33 cellular contexts compared by ENCODE assay signal in the genomic region with DNA sequence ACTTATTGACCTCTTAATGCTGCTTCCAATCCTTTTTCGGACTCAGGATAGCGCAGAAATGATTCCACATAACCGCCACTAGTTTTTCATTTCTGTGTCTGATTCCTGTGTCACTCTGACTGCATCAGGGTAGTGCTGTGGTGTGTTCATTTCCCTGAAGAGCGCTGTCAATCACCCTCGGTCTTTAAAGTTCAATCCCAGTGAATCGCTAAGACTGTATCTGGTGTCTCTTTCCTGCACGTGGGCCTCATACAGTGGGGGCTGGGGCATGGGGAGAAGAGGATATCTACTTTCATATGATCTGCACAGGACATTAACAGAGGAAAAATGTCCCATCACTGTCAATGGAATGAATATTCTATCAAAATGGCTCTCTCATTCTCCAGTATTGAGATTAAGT.
"Had no signal": no experiment of that assay in that cellular context is flagged by ENCODE, and none has a peak within 500 bp of the region (broad histone marks: within the 10 kb centered on the region; RNA-seq: fewer than 3 reads in every experiment).

No MANE protein-coding gene starts in this region.

- H3K27ac ChIP-seq: brain microvascular endothelial cell, coronary artery, foreskin keratinocyte, heart left ventricle, WERI-Rb-1 had no signal

- DNase-seq: activated B cell treated with CpG ODN at 0.5 μM for 24 hours; activated CD4-positive, alpha-beta T cell treated with anti-CD3 and anti-CD28 coated beads for 48 hours; activated CD4-positive, alpha-beta T cell treated with anti-CD3 and anti-CD28 coated beads, Interleukin-2, amount 50 U/mL, for 1 hour; activated CD4-positive, alpha-beta T cell treated with anti-CD3 and anti-CD28 coated beads, Interleukin-2, amount 50 U/mL, for 48 hours; activated CD8-positive, alpha-beta memory T cell treated with anti-CD3 and anti-CD28 coated beads, Interleukin-2, amount 50 U/mL, for 48 hours; activated gamma-delta T cell; activated naive CD4-positive, alpha-beta T cell treated with anti-CD3 and anti-CD28 coated beads, Interleukin-2, amount 50 U/mL, for 16 hours; activated naive CD4-positive, alpha-beta T cell treated with Interleukin-2 at 50 U/mL for 16 hours; activated T-cell treated with anti-CD3 and anti-CD28 coated beads for 4 hours; activated T-cell treated with anti-CD3 and anti-CD28 coated beads, Interleukin-2, amount 50 U/mL, for 24 hours; activated T-cell treated with anti-CD3 and anti-CD28 coated beads, Interleukin-2, amount 50 U/mL, for 72 hours; amniotic stem cell; anterior cingulate cortex; brain microvascular endothelial cell; dermis blood vessel endothelial cell; effector CD8-positive, alpha-beta T cell; endodermal cell; foreskin keratinocyte; gastrocnemius medialis; glutamatergic neuron; heart left ventricle; T-helper 1 cell; T-helper 17 cell; T1000; WERI-Rb-1 had no signal

- H3K36me3 ChIP-seq: brain microvascular endothelial cell, gastrocnemius medialis, heart left ventricle, WERI-Rb-1 had no signal

- H3K9me3 ChIP-seq: gastrocnemius medialis, heart left ventricle had no signal

- H3K4me1 ChIP-seq: foreskin keratinocyte, heart left ventricle had no signal

- H3K27me3 Mint-ChIP-seq: activated naive CD8-positive, alpha-beta T cell had no signal

- H3K27ac Mint-ChIP-seq: activated B cell treated with CpG ODN at 0.5 μM for 24 hours; activated naive CD8-positive, alpha-beta T cell; activated T-cell treated with anti-CD3 and anti-CD28 coated beads, Interleukin-2, amount 50 U/mL, for 24 hours; activated T-cell treated with anti-CD3 and anti-CD28 coated beads, Interleukin-2, amount 50 U/mL, for 72 hours; endodermal cell; T-helper 17 cell; T-helper 2 cell treated with Interferon-gamma antibody and Interleukin-4, amounts not matched to agents 5 μg/mL and 100 μg/mL, for 36 hours had no signal

- FAIRE-seq: astrocyte, bronchial epithelial cell had no signal

- H3K4me3 Mint-ChIP-seq: activated B cell treated with CpG ODN at 0.5 μM for 24 hours; activated naive CD8-positive, alpha-beta T cell; activated T-cell treated with anti-CD3 and anti-CD28 coated beads, Interleukin-2, amount 50 U/mL, for 24 hours; activated T-cell treated with anti-CD3 and anti-CD28 coated beads, Interleukin-2, amount 50 U/mL, for 72 hours; central memory CD8-positive, alpha-beta T cell; endodermal cell; T-helper 17 cell; T-helper 2 cell treated with Interferon-gamma antibody and Interleukin-4, amounts not matched to agents 5 μg/mL and 100 μg/mL, for 36 hours had no signal

- H3K36me3 Mint-ChIP-seq: activated naive CD8-positive, alpha-beta T cell had no signal

- H3K4me1 Mint-ChIP-seq: activated B cell treated with CpG ODN at 0.5 μM for 24 hours; central memory CD8-positive, alpha-beta T cell; T-helper 17 cell had no signal

- H3K27me3 ChIP-seq: brain microvascular endothelial cell, foreskin keratinocyte, gastrocnemius medialis had no signal

- H3K4me3 ChIP-seq: coronary artery, gastrocnemius medialis, heart left ventricle had no signal

- ATAC-seq: activated CD4-positive, CD25-positive, alpha-beta regulatory T cell treated with anti-CD3 and anti-CD28 coated beads, Interleukin-2, amount 50 U/mL, for 24 hours; activated T-cell treated with anti-CD3 and anti-CD28 coated beads, Interleukin-2, amount 50 U/mL, for 72 hours; esophagus mucosa; foreskin keratinocyte; gastrocnemius medialis; heart left ventricle; T-helper 17 cell had no signal

- H3K9me3 Mint-ChIP-seq: activated B cell treated with CpG ODN at 0.5 μM for 24 hours; activated T-cell treated with anti-CD3 and anti-CD28 coated beads, Interleukin-2, amount 50 U/mL, for 24 hours; activated T-cell treated with anti-CD3 and anti-CD28 coated beads, Interleukin-2, amount 50 U/mL, for 72 hours; central memory CD8-positive, alpha-beta T cell; endodermal cell; T-helper 2 cell treated with Interferon-gamma antibody and Interleukin-4, amounts not matched to agents 5 μg/mL and 100 μg/mL, for 36 hours had no signal
